In the genomic region with DNA sequence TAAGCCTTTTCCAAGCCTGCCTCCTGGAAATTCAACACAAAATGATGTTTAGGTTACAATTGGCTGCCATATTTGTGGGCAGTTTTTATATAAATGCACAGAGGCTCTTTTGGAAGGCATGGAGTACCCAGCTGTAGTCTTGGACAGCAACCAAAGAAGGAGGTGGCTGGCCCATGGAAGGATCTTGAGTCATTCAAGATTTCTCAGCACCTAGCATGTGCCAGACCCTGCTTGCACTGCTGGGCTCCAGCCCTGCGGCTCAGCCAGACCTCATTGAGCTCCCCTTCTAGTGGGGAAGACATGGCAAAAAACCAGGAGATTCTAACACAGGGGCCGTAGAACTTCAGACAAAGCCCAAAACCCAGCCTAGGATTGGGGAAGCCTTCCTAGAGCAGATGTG, we compare ENCODE assay signal across 10 cellular contexts. TPM values are rescaled to one million over a fixed set of nuclear protein-coding genes. Genes with fewer than 3 reads are reported as not detected.
A peak's percentile ranks its signal among the peaks of the same experiment; 100 is the strongest.
DNase-seq lines count a peak whose midpoint lies in the region; ATAC-seq, FAIRE-seq and TF ChIP-seq lines count a peak whose summit lies in the region.
"Had no signal": no experiment of that assay in that cellular context is flagged by ENCODE, and none has a peak within 500 bp of the region (broad histone marks: within the 10 kb centered on the region; RNA-seq: fewer than 3 reads in every experiment).

No MANE protein-coding gene starts in this region.

- DNase-seq in ELR (ENCODE audit: low read depth) (peak; percentile 72), RCC 7860 (ENCODE audit: low spot score) (peak; percentile 14), esophagus muscularis mucosa (ENCODE audit: extremely low spot score) (no peak), LoVo (ENCODE audit: low spot score) (no peak), HuH-7.5 (ENCODE audit: low spot score) (no peak)
- no peak for DNase-seq in stimulated activated CD4-positive, alpha-beta T cell treated with anti-CD3 and anti-CD28 coated beads, Interleukin-4, amount 100 ng/mL, for 1 hour
- DNase-seq: MM.1S had no signal

- H3K9me3 ChIP-seq in esophagus muscularis mucosa = no peaks in the 10 kb centered on the region

- TF ChIP-seq EP300 in esophagus muscularis mucosa (IDR thresholded peaks at IDR 0.05) = no peak

- no peak for ATAC-seq in GM21360 (IDR thresholded peaks at IDR 0.05; ENCODE audit: unreplicated experiment)

- no peak overlapping the region for H3K9ac ChIP-seq in rectal smooth muscle tissue (ENCODE audit: low read length)

- H3K4me1 ChIP-seq in esophagus muscularis mucosa (peaks cover 75 to 91% (median 89%) of the 10 kb centered on the region in 4 donors), rectal smooth muscle tissue (ENCODE audit: control insufficient read depth, insufficient read depth, low read length) (peaks cover 36% of the 10 kb centered on the region)

- TF ChIP-seq CTCF in esophagus muscularis mucosa (IDR thresholded peaks at IDR 0.05) = no peak

- 14% methylated on average over 1 of the region's 2 CpGs for WGBS in esophagus muscularis mucosa

- no peak overlapping the region for H3K4me3 ChIP-seq in esophagus muscularis mucosa
- H3K4me3 ChIP-seq in rectal smooth muscle tissue (ENCODE audit: low read length) = peak overlapping the region; percentile 10
- H3K4me3 ChIP-seq: skin epidermis had no signal

- peak overlapping the region; percentile 32 to 70 (median 53) for H3K27ac ChIP-seq in esophagus muscularis mucosa (replicated peaks in 1 of 4)
- no peak overlapping the region for H3K27ac ChIP-seq in rectal smooth muscle tissue (ENCODE audit: low read depth, low read length)
- H3K27ac ChIP-seq: skin epidermis had no signal

- no peak for FAIRE-seq in RCC 7860 (lab: Jason Lieb, UNC)

- intact Hi-C loops in esophagus muscularis mucosa (cut with DNase I) = no loop called here

- H3K36me3 ChIP-seq in esophagus muscularis mucosa (peaks cover 0 to 81% (median 46%) of the 10 kb centered on the region in 4 donors), rectal smooth muscle tissue (ENCODE audit: control insufficient read depth, insufficient read depth, low read length) (peaks cover 14% of the 10 kb centered on the region)

- no peak for TF ChIP-seq POLR2A in esophagus muscularis mucosa (IDR thresholded peaks at IDR 0.05; ENCODE audit: low read depth)

- no peaks in the 10 kb centered on the region for H3K27me3 ChIP-seq in esophagus muscularis mucosa
- no peaks in the 10 kb centered on the region for H3K27me3 ChIP-seq in rectal smooth muscle tissue (ENCODE audit: control insufficient read depth, insufficient read depth, low read length)

RNA-seq across cellular contexts. Expression of a gene that starts 22.1 kb away (rescaled TPM):
- 10 to 100 TPM; 55.5 to 95.5 (median 77.1) TPM for total RNA-seq in esophagus muscularis mucosa

Comparison
In these comparisons a context has a peak if more than half of its experiments do, and no peak if none do; other contexts are left out.
1. DNase-seq: peak in ELR (single experiment) and RCC 7860 (single experiment); none in esophagus muscularis mucosa (single experiment), LoVo (single experiment), HuH-7.5 (single experiment) and stimulated activated CD4-positive, alpha-beta T cell treated with anti-CD3 and anti-CD28 coated beads, Interleukin-4, amount 100 ng/mL, for 1 hour (single experiment).